20 cellular contexts compared by ENCODE assay signal in genomic region chr2:41364842-41365241, GRCh38.
DNase-seq lines count a peak whose midpoint lies in the region; ATAC-seq, FAIRE-seq and TF ChIP-seq lines count a peak whose summit lies in the region.
"Had no signal": no experiment of that assay in that cellular context is flagged by ENCODE, and none has a peak within 500 bp of the region (broad histone marks: within the 10 kb centered on the region; RNA-seq: fewer than 3 reads in every experiment).

No MANE protein-coding gene starts in this region.

- no peak for FAIRE-seq in astrocyte (lab: Jason Lieb, UNC)
- FAIRE-seq: D721Med, GM12892, GM18507, HTR-8/SVneo, K562 had no signal

- H3K27me3 Mint-ChIP-seq in astrocyte (ENCODE audit: low read depth, unreplicated experiment) (no peaks in the 10 kb centered on the region), neural progenitor cell (ENCODE audit: insufficient read depth, low read depth) (peaks cover 2% of the 10 kb centered on the region)
- no peaks in the 10 kb centered on the region for H3K27me3 Mint-ChIP-seq in stimulated activated memory B cell treated with anti-CD40 and anti-IgM and Interleukin-4, amounts not matched to agents 10 μg/mL and 1 μg/mL and 100 μg/mL, for 72 hours
- H3K27me3 Mint-ChIP-seq: B cell had no signal

- H3F3A ChIP-seq in neural progenitor cell (ENCODE audit: low read depth): no peaks in the 10 kb centered on the region

- H3K79me2 ChIP-seq in DND-41 (ENCODE audit: insufficient read depth, low read length) (no peaks in the 10 kb centered on the region), astrocyte (ENCODE audit: insufficient read depth, low read length) (no peaks in the 10 kb centered on the region), neural progenitor cell (ENCODE audit: low read depth) (no peaks in the 10 kb centered on the region)

- H3K9me3 Mint-ChIP-seq in astrocyte (ENCODE audit: unreplicated experiment) (peaks cover 14% of the 10 kb centered on the region), neural progenitor cell (peaks cover 14% of the 10 kb centered on the region)
- H3K9me3 Mint-ChIP-seq in stimulated activated memory B cell treated with anti-CD40 and anti-IgM and Interleukin-4, amounts not matched to agents 10 μg/mL and 1 μg/mL and 100 μg/mL, for 72 hours: peaks cover 7% of the 10 kb centered on the region

- H3K27me3 ChIP-seq in DND-41 (ENCODE audit: insufficient read depth, low read length, poor library complexity): no peaks in the 10 kb centered on the region
- no peaks in the 10 kb centered on the region for H3K27me3 ChIP-seq in astrocyte (ENCODE audit: insufficient read depth, low read length)
- no peaks in the 10 kb centered on the region for H3K27me3 ChIP-seq in neural progenitor cell
- H3K27me3 ChIP-seq: BLaER1 treated with 17β-estradiol and CSF1 and Interleukin-3, amounts not matched to agents 10 nM and 100 nM had no signal

- no peak overlapping the region for H3K27ac ChIP-seq in DND-41 (ENCODE audit: low read length)
- no peak overlapping the region for H3K27ac ChIP-seq in astrocyte (ENCODE audit: low read depth, low read length)
- H3K27ac ChIP-seq in neural progenitor cell: no peak overlapping the region
- H3K27ac ChIP-seq: BLaER1 treated with 17β-estradiol and CSF1 and Interleukin-3, amounts not matched to agents 10 nM and 100 nM had no signal

- H3K27ac Mint-ChIP-seq in astrocyte (ENCODE audit: unreplicated experiment) (no peak overlapping the region), neural progenitor cell (peak overlapping the region; percentile 14)
- no peak overlapping the region for H3K27ac Mint-ChIP-seq in stimulated activated memory B cell treated with anti-CD40 and anti-IgM and Interleukin-4, amounts not matched to agents 10 μg/mL and 1 μg/mL and 100 μg/mL, for 72 hours
- H3K27ac Mint-ChIP-seq: B cell; CD8-positive, alpha-beta memory T cell had no signal

- H3K4me3 ChIP-seq in DND-41 (ENCODE audit: low read depth in 1 of 2, low read length in 2 of 2) (no peak overlapping the region), astrocyte (ENCODE audit: insufficient read depth, low read depth, low read length) (no peak overlapping the region), neural progenitor cell (no peak overlapping the region)
- H3K4me3 ChIP-seq: BLaER1 treated with 17β-estradiol and CSF1 and Interleukin-3, amounts not matched to agents 10 nM and 100 nM; HAP-1; K562 had no signal

- H3K9ac ChIP-seq in DND-41 (ENCODE audit: low read depth, low read length): no peak overlapping the region
- no peak overlapping the region for H3K9ac ChIP-seq in astrocyte (ENCODE audit: low read length)
- no peak overlapping the region for H3K9ac ChIP-seq in neural progenitor cell
- H3K9ac ChIP-seq: BLaER1 treated with 17β-estradiol and CSF1 and Interleukin-3, amounts not matched to agents 10 nM and 100 nM had no signal

- H2AFZ ChIP-seq in DND-41 (ENCODE audit: low read depth, low read length) (no peak overlapping the region), astrocyte (ENCODE audit: low read depth, low read length) (no peak overlapping the region), neural progenitor cell (replicated peaks) (no peak overlapping the region)

- H3K4me3 Mint-ChIP-seq in astrocyte (ENCODE audit: unreplicated experiment): peak overlapping the region; percentile 28
- H3K4me3 Mint-ChIP-seq in neural progenitor cell: no peak overlapping the region
- no peak overlapping the region for H3K4me3 Mint-ChIP-seq in stimulated activated memory B cell treated with anti-CD40 and anti-IgM and Interleukin-4, amounts not matched to agents 10 μg/mL and 1 μg/mL and 100 μg/mL, for 72 hours
- H3K4me3 Mint-ChIP-seq: B cell had no signal

- peak; percentile 62 for ATAC-seq in DND-41 (ENCODE audit: insufficient read depth, low read depth)
- peak; percentile 57 for ATAC-seq in stimulated activated memory B cell treated with anti-CD40 and anti-IgM and Interleukin-4, amounts not matched to agents 10 μg/mL and 1 μg/mL and 100 μg/mL, for 72 hours
- no peak for ATAC-seq in HG03460 (IDR thresholded peaks at IDR 0.05; ENCODE audit: unreplicated experiment)
- ATAC-seq in HG03139 (IDR thresholded peaks at IDR 0.05; ENCODE audit: unreplicated experiment): no peak
- no peak for ATAC-seq in GM21786 (IDR thresholded peaks at IDR 0.05; ENCODE audit: unreplicated experiment)
- ATAC-seq: K562 had no signal

- DNase-seq in DND-41: peak; percentile 21
- no peak for DNase-seq in astrocyte (ENCODE audit: low read depth)
- no peak for DNase-seq in neural progenitor cell (ENCODE audit: low spot score)
- no peak for DNase-seq in activated CD8-positive, alpha-beta memory T cell treated with anti-CD3 and anti-CD28 coated beads, Interleukin-2, amount 50 U/mL, for 48 hours
- DNase-seq: Caco-2; CD8-positive, alpha-beta memory T cell; GDM1; IMR-90 had no signal

- H3K9me3 ChIP-seq in DND-41 (ENCODE audit: insufficient read depth, low read length, severe bottlenecking) (peaks cover 16% of the 10 kb centered on the region), astrocyte (ENCODE audit: insufficient read depth, low read depth, low read length) (no peaks in the 10 kb centered on the region), neural progenitor cell (ENCODE audit: low read depth) (no peaks in the 10 kb centered on the region)
- H3K9me3 ChIP-seq: Caco-2, HAP-1 had no signal

- H3K36me3 ChIP-seq in DND-41 (ENCODE audit: insufficient read depth, low read length) (no peaks in the 10 kb centered on the region), astrocyte (ENCODE audit: insufficient read depth, low read length) (no peaks in the 10 kb centered on the region), neural progenitor cell (no peaks in the 10 kb centered on the region)
- H3K36me3 ChIP-seq: BLaER1 treated with 17β-estradiol and CSF1 and Interleukin-3, amounts not matched to agents 10 nM and 100 nM; HAP-1 had no signal

- H3K4me1 ChIP-seq in DND-41 (ENCODE audit: insufficient read depth, low read length) (no peaks in the 10 kb centered on the region), astrocyte (ENCODE audit: insufficient read depth, low read length) (no peaks in the 10 kb centered on the region), neural progenitor cell (no peaks in the 10 kb centered on the region)
- H3K4me1 ChIP-seq: BLaER1 treated with 17β-estradiol and CSF1 and Interleukin-3, amounts not matched to agents 10 nM and 100 nM; Caco-2; HAP-1 had no signal

- H3K4me1 Mint-ChIP-seq in astrocyte (ENCODE audit: low read depth, unreplicated experiment) (no peaks in the 10 kb centered on the region), neural progenitor cell (no peaks in the 10 kb centered on the region)
- no peaks in the 10 kb centered on the region for H3K4me1 Mint-ChIP-seq in stimulated activated memory B cell treated with anti-CD40 and anti-IgM and Interleukin-4, amounts not matched to agents 10 μg/mL and 1 μg/mL and 100 μg/mL, for 72 hours
- H3K4me1 Mint-ChIP-seq: B cell; CD8-positive, alpha-beta memory T cell had no signal

- H3K4me2 ChIP-seq in DND-41 (ENCODE audit: insufficient read depth, low read length): no peak overlapping the region
- no peak overlapping the region for H3K4me2 ChIP-seq in astrocyte (ENCODE audit: low read length)
- H3K4me2 ChIP-seq in neural progenitor cell: no peak overlapping the region
- H3K4me2 ChIP-seq: BLaER1 treated with 17β-estradiol and CSF1 and Interleukin-3, amounts not matched to agents 10 nM and 100 nM had no signal

- H3K36me3 Mint-ChIP-seq in astrocyte (ENCODE audit: low read depth, unreplicated experiment) (no peaks in the 10 kb centered on the region), neural progenitor cell (peaks cover 1% of the 10 kb centered on the region)
- no peaks in the 10 kb centered on the region for H3K36me3 Mint-ChIP-seq in stimulated activated memory B cell treated with anti-CD40 and anti-IgM and Interleukin-4, amounts not matched to agents 10 μg/mL and 1 μg/mL and 100 μg/mL, for 72 hours
- H3K36me3 Mint-ChIP-seq: CD8-positive, alpha-beta memory T cell had no signal

- TF ChIP-seq CTCF in DND-41 (IDR thresholded peaks at IDR 0.05; ENCODE audit: borderline replicate concordance, extremely low read depth, low read length, poor library complexity, severe bottlenecking) (no peak), astrocyte (IDR thresholded peaks at IDR 0.05; ENCODE audit: insufficient read depth, low read depth, low read length) (no peak), neural progenitor cell (IDR thresholded peaks at IDR 0.05) (no peak)

- H4K20me1 ChIP-seq in DND-41 (ENCODE audit: insufficient read depth, low read length) (no peaks in the 10 kb centered on the region), astrocyte (ENCODE audit: insufficient read depth, low read length) (no peaks in the 10 kb centered on the region), neural progenitor cell (ENCODE audit: low read depth) (no peaks in the 10 kb centered on the region)
- H4K20me1 ChIP-seq: BLaER1 treated with 17β-estradiol and CSF1 and Interleukin-3, amounts not matched to agents 10 nM and 100 nM had no signal

Comparison
In these comparisons a context has a peak if more than half of its experiments do, and no peak if none do; other contexts are left out.
1. ATAC-seq: peak in DND-41 (single experiment) and stimulated activated memory B cell treated with anti-CD40 and anti-IgM and Interleukin-4, amounts not matched to agents 10 μg/mL and 1 μg/mL and 100 μg/mL, for 72 hours (single experiment); none in HG03460 (single experiment), HG03139 (single experiment) and GM21786 (single experiment).